Comparison of ENCODE assay signal across 1 cellular context in genomic region chr6:142925575-142926110, GRCh38.
TF ChIP-seq lines count a peak whose summit lies in the region.

No MANE protein-coding gene starts in this region.

TF ChIP-seq in HepG2, 621 proteins besides CTCF, POLR2A, EP300 and RAD21 (continued from another document and continues in another):
- TF ChIP-seq POLR2AphosphoS5 (IDR thresholded peaks at IDR 0.05; ENCODE audit: low read depth, low read length), result peak; percentile 30; the same call in 1 of the 2 replicates
- no peak for TF ChIP-seq TAF15 (IDR thresholded peaks at IDR 0.05; ENCODE audit: low read depth, low read length, poor library complexity, severe bottlenecking)
- TF ChIP-seq, protein P1, sequence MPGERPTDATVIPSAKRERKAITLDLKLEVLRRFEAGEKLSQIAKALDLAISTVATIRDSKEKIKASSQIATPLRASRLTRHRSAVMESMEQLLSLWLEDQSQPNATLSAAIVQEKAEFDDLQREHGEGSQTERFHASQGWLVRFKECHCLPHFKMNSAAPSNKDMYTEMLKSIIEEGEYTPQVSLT (CRISPR knock-in tag; IDR thresholded peaks at IDR 0.05; ENCODE audit: borderline replicate concordance, low read depth), result no peak
- peak; percentile 81; the same call in 1 of the 2 replicates for TF ChIP-seq HOMEZ (CRISPR knock-in tag; IDR thresholded peaks at IDR 0.05; ENCODE audit: low read depth)
- no peak for TF ChIP-seq ZNF572 (CRISPR knock-in tag; IDR thresholded peaks at IDR 0.05)
- TF ChIP-seq ZNF777 (CRISPR knock-in tag; IDR thresholded peaks at IDR 0.05), result no peak
- TF ChIP-seq ZNF335 (CRISPR knock-in tag; IDR thresholded peaks at IDR 0.05), result no peak
- no peak for TF ChIP-seq XRCC5 (optimal IDR thresholded peaks at IDR 0.05; ENCODE audit: low read length)
- TF ChIP-seq NCOA1 (CRISPR knock-in tag; IDR thresholded peaks at IDR 0.05), result no peak
- TF ChIP-seq BCL6 (CRISPR knock-in tag; IDR thresholded peaks at IDR 0.05), result peak; percentile 45; the same call in 1 of the 2 replicates
- TF ChIP-seq ZNF235 (CRISPR knock-in tag; IDR thresholded peaks at IDR 0.05; ENCODE audit: borderline replicate concordance), result no peak
- TF ChIP-seq ARHGAP35 (CRISPR knock-in tag; IDR thresholded peaks at IDR 0.05; ENCODE audit: borderline replicate concordance), result no peak
- TF ChIP-seq ZNF44 (CRISPR knock-in tag; IDR thresholded peaks at IDR 0.05), result no peak
- no peak for TF ChIP-seq MAF1 (CRISPR knock-in tag; IDR thresholded peaks at IDR 0.05; ENCODE audit: borderline replicate concordance)
- TF ChIP-seq, protein P2, sequence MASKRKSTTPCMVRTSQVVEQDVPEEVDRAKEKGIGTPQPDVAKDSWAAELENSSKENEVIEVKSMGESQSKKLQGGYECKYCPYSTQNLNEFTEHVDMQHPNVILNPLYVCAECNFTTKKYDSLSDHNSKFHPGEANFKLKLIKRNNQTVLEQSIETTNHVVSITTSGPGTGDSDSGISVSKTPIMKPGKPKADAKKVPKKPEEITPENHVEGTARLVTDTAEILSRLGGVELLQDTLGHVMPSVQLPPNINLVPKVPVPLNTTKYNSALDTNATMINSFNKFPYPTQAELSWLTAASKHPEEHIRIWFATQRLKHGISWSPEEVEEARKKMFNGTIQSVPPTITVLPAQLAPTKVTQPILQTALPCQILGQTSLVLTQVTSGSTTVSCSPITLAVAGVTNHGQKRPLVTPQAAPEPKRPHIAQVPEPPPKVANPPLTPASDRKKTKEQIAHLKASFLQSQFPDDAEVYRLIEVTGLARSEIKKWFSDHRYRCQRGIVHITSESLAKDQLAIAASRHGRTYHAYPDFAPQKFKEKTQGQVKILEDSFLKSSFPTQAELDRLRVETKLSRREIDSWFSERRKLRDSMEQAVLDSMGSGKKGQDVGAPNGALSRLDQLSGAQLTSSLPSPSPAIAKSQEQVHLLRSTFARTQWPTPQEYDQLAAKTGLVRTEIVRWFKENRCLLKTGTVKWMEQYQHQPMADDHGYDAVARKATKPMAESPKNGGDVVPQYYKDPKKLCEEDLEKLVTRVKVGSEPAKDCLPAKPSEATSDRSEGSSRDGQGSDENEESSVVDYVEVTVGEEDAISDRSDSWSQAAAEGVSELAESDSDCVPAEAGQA (IDR thresholded peaks at IDR 0.05; ENCODE audit: low read depth), result 0 out of 2 replicates have a peak, but pooled peaks have one; percentile 55
- TF ChIP-seq, protein P2 (CRISPR knock-in tag; IDR thresholded peaks at IDR 0.05; ENCODE audit: borderline replicate concordance), result no peak
- no peak for TF ChIP-seq RAD51 (IDR thresholded peaks at IDR 0.05; ENCODE audit: borderline replicate concordance)
- no peak for TF ChIP-seq ZNF263 (CRISPR knock-in tag; IDR thresholded peaks at IDR 0.05)
- TF ChIP-seq YEATS2 (CRISPR knock-in tag; IDR thresholded peaks at IDR 0.05; ENCODE audit: borderline replicate concordance), result no peak
- TF ChIP-seq ATF1 (CRISPR knock-in tag; IDR thresholded peaks at IDR 0.05), result peak; percentile 56
- TF ChIP-seq ZNF282 (IDR thresholded peaks at IDR 0.05; ENCODE audit: partially characterized antibody), result no peak
- TF ChIP-seq ZSCAN12 (CRISPR knock-in tag; IDR thresholded peaks at IDR 0.05), result no peak
- TF ChIP-seq U2AF2 (IDR thresholded peaks at IDR 0.05; ENCODE audit: low read depth, low read length), result no peak
- no peak for TF ChIP-seq THYN1 (CRISPR knock-in tag; IDR thresholded peaks at IDR 0.05; ENCODE audit: borderline replicate concordance, low read depth)
- TF ChIP-seq ZKSCAN5 (CRISPR knock-in tag; IDR thresholded peaks at IDR 0.05), result no peak
- peak; percentile 85 for TF ChIP-seq FOSL2 (CRISPR knock-in tag; IDR thresholded peaks at IDR 0.05)
- TF ChIP-seq SUZ12 (IDR thresholded peaks at IDR 0.05; ENCODE audit: low read depth, low read length), result no peak
- peak; percentile 30; the same call in 1 of the 2 replicates for TF ChIP-seq ELF3 (CRISPR knock-in tag; IDR thresholded peaks at IDR 0.05)
- TF ChIP-seq, protein P3, sequence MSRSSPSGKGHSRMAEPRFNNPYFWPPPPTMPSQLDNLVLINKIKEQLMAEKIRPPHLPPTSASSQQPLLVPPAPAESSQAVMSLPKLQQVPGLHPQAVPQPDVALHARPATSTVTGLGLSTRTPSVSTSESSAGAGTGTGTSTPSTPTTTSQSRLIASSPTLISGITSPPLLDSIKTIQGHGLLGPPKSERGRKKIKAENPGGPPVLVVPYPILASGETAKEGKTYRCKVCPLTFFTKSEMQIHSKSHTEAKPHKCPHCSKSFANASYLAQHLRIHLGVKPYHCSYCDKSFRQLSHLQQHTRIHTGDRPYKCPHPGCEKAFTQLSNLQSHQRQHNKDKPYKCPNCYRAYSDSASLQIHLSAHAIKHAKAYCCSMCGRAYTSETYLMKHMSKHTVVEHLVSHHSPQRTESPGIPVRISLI (CRISPR knock-in tag; IDR thresholded peaks at IDR 0.05; ENCODE audit: borderline replicate concordance), result no peak
- no peak for TF ChIP-seq ZNF329 (CRISPR knock-in tag; IDR thresholded peaks at IDR 0.05; ENCODE audit: low read depth)
- no peak for TF ChIP-seq ASH2L (IDR thresholded peaks at IDR 0.05; ENCODE audit: insufficient read length, low read depth, low read length)
- no peak; the same call in 1 of the 2 replicates for TF ChIP-seq ZSCAN9 (CRISPR knock-in tag; IDR thresholded peaks at IDR 0.05; ENCODE audit: borderline replicate concordance)
- no peak for TF ChIP-seq STAG1 (CRISPR knock-in tag; IDR thresholded peaks at IDR 0.05)
- no peak for TF ChIP-seq ZBTB43 (CRISPR knock-in tag; conservative IDR thresholded peaks at IDR 0.05)
- TF ChIP-seq, protein P4, sequence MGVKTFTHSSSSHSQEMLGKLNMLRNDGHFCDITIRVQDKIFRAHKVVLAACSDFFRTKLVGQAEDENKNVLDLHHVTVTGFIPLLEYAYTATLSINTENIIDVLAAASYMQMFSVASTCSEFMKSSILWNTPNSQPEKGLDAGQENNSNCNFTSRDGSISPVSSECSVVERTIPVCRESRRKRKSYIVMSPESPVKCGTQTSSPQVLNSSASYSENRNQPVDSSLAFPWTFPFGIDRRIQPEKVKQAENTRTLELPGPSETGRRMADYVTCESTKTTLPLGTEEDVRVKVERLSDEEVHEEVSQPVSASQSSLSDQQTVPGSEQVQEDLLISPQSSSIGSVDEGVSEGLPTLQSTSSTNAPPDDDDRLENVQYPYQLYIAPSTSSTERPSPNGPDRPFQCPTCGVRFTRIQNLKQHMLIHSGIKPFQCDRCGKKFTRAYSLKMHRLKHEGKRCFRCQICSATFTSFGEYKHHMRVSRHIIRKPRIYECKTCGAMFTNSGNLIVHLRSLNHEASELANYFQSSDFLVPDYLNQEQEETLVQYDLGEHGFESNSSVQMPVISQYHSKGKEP (CRISPR knock-in tag; IDR thresholded peaks at IDR 0.05), result no peak
- TF ChIP-seq ZBTB21 (CRISPR knock-in tag; IDR thresholded peaks at IDR 0.05), result peak; percentile 88
- TF ChIP-seq DNMT1 (CRISPR knock-in tag; IDR thresholded peaks at IDR 0.05), result no peak
- TF ChIP-seq FOXC1 (CRISPR knock-in tag; IDR thresholded peaks at IDR 0.05; ENCODE audit: borderline replicate concordance), result no peak
- TF ChIP-seq, protein P5, sequence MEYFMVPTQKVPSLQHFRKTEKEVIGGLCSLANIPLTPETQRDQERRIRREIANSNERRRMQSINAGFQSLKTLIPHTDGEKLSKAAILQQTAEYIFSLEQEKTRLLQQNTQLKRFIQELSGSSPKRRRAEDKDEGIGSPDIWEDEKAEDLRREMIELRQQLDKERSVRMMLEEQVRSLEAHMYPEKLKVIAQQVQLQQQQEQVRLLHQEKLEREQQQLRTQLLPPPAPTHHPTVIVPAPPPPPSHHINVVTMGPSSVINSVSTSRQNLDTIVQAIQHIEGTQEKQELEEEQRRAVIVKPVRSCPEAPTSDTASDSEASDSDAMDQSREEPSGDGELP (IDR thresholded peaks at IDR 0.05; ENCODE audit: borderline replicate concordance, low read depth), result peak; percentile 95
- TF ChIP-seq, protein P6, sequence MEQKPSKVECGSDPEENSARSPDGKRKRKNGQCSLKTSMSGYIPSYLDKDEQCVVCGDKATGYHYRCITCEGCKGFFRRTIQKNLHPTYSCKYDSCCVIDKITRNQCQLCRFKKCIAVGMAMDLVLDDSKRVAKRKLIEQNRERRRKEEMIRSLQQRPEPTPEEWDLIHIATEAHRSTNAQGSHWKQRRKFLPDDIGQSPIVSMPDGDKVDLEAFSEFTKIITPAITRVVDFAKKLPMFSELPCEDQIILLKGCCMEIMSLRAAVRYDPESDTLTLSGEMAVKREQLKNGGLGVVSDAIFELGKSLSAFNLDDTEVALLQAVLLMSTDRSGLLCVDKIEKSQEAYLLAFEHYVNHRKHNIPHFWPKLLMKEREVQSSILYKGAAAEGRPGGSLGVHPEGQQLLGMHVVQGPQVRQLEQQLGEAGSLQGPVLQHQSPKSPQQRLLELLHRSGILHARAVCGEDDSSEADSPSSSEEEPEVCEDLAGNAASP (CRISPR knock-in tag; IDR thresholded peaks at IDR 0.05; ENCODE audit: borderline replicate concordance), result peak; percentile 73; the same call in 1 of the 2 replicates
- TF ChIP-seq, protein P7, sequence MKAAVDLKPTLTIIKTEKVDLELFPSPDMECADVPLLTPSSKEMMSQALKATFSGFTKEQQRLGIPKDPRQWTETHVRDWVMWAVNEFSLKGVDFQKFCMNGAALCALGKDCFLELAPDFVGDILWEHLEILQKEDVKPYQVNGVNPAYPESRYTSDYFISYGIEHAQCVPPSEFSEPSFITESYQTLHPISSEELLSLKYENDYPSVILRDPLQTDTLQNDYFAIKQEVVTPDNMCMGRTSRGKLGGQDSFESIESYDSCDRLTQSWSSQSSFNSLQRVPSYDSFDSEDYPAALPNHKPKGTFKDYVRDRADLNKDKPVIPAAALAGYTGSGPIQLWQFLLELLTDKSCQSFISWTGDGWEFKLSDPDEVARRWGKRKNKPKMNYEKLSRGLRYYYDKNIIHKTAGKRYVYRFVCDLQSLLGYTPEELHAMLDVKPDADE (CRISPR knock-in tag; IDR thresholded peaks at IDR 0.05), result no peak
- TF ChIP-seq SIN3B (IDR thresholded peaks at IDR 0.05; ENCODE audit: low read length), result no peak
- no peak for TF ChIP-seq DBP (CRISPR knock-in tag; IDR thresholded peaks at IDR 0.05; ENCODE audit: not compliant biosample characterization)
- TF ChIP-seq ZNF740 (CRISPR knock-in tag; IDR thresholded peaks at IDR 0.05), result no peak
- TF ChIP-seq NFIB (CRISPR knock-in tag; IDR thresholded peaks at IDR 0.05; ENCODE audit: borderline replicate concordance), result no peak
- TF ChIP-seq ZNF124 (CRISPR knock-in tag; IDR thresholded peaks at IDR 0.05), result no peak
- TF ChIP-seq YY1 (IDR thresholded peaks at IDR 0.05; ENCODE audit: insufficient read depth, insufficient replicate concordance, low read depth, low read length), result no peak
- no peak for TF ChIP-seq ZFP36 (IDR thresholded peaks at IDR 0.05; ENCODE audit: borderline replicate concordance, low read depth, low read length, partially characterized antibody)
- TF ChIP-seq KLF16 (CRISPR knock-in tag; IDR thresholded peaks at IDR 0.05), result no peak
- no peak for TF ChIP-seq ZNF788 (CRISPR knock-in tag; IDR thresholded peaks at IDR 0.05; ENCODE audit: borderline replicate concordance)
- no peak for TF ChIP-seq BORCS8-MEF2B (CRISPR knock-in tag; IDR thresholded peaks at IDR 0.05)
- peak; percentile 30; the same call in 1 of the 2 replicates for TF ChIP-seq PPARG (CRISPR knock-in tag; conservative IDR thresholded peaks at IDR 0.05)
